In the genomic region with DNA sequence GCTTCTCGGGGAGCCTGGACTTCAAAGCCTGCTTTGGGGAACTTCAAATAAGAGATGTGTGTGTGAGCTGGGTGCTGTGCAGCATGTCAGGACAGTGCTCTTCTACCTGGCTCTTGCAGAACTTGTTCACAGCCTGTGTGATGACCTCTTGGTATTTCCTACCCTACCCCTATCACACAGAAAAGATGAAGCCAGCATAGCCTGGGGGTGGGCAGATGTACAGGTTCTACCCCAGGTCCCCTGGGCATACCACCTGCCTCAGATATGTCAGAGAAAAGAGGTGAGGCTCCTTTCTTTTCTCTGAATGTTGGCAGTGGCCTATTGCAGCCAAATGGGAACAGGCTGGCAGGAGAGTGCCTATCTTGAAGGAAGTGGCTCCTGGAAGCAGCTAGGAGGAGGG, we compare ENCODE assay signal across 9 cellular contexts.
"Had no signal": no experiment of that assay in that cellular context is flagged by ENCODE, and none has a peak within 500 bp of the region (broad histone marks: within the 10 kb centered on the region; RNA-seq: fewer than 3 reads in every experiment).

No MANE protein-coding gene starts in this region.

- H3K9ac ChIP-seq: GM23248 had no signal

- H3K4me2 ChIP-seq: GM23338 had no signal

- ATAC-seq: GM23338, HCT116 had no signal

- H3K36me3 ChIP-seq: HAP-1 had no signal

- H2AFZ ChIP-seq: GM23248, GM23338 had no signal

- H3K4me3 Mint-ChIP-seq: GM23338, H9, HFFc6 had no signal

- H3K27ac Mint-ChIP-seq: GM23338, H9, HFFc6 had no signal

- H3K9me3 ChIP-seq: HAP-1 had no signal

- H3K4me1 Mint-ChIP-seq: GM23338, H9 had no signal

- H3K4me3 ChIP-seq: GM23248, GM23338, HAP-1 had no signal

- DNase-seq: GM23248, GOT3, H7, H9, HCEC 1CT, HFFc6 had no signal

- H3K27ac ChIP-seq: GM23248 had no signal

- H3K4me1 ChIP-seq: HAP-1 had no signal
